14 cellular contexts compared by ENCODE assay signal in the genomic region with DNA sequence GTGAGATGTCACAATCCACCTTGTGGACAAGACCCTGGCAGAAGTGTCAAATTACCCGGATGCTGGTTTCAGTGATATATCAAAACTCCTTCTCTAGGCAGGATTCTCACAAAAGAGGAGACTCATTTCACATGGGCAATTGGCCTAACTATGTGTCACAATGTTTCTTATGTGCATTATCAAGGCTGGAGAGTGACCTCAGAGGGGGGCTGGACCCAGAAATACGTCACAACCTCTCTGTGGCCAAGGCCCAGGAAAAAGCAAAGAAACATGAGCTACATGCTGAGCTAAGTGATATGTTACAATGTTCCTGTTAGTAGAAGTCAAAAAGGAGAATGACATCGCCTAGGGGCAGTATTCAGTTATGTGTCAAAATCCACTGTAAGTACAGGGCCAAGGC.
A peak's percentile ranks its signal among the peaks of the same experiment; 100 is the strongest.
DNase-seq lines count a peak whose midpoint lies in the region; ATAC-seq lines count a peak whose summit lies in the region.
"Had no signal": no experiment of that assay in that cellular context is flagged by ENCODE, and none has a peak within 500 bp of the region (broad histone marks: within the 10 kb centered on the region; RNA-seq: fewer than 3 reads in every experiment).

No MANE protein-coding gene starts in this region.

- DNase-seq in AG20443 (ENCODE audit: low spot score) (peak; percentile 2), HT1080 (ENCODE audit: low read depth) (peak; percentile 51), fibroblast of gingiva (ENCODE audit: low read depth) (peak; percentile 51), skeletal muscle cell (ENCODE audit: low read depth) (peak; percentile 60), NCI-H345 (lab: John Stamatoyannopoulos, UW) (no peak), midbrain (lab: John Stamatoyannopoulos, UW) (no peak)
- no peak for DNase-seq in stimulated activated naive CD8-positive, alpha-beta T cell treated with anti-CD3 and anti-CD28 coated beads, Interleukin-15, Interleukin-2, amounts not matched to agents 100 U/mL and 50 U/mL, for 24 hours
- DNase-seq: 8988T; CD4-positive, alpha-beta memory T cell; DMS79; GDM1 had no signal

- no peak for ATAC-seq in stimulated activated naive CD8-positive, alpha-beta T cell treated with anti-CD3 and anti-CD28 coated beads, Interleukin-15, Interleukin-2, amounts not matched to agents 100 U/mL and 50 U/mL, for 24 hours
- ATAC-seq in GM19397 (IDR thresholded peaks at IDR 0.05; ENCODE audit: unreplicated experiment): no peak
- ATAC-seq: HCT116 had no signal

- no peak overlapping the region for H3K4me3 ChIP-seq in skeletal muscle cell (ENCODE audit: low read depth, low read length)
- H3K4me3 ChIP-seq: BLaER1 treated with 17β-estradiol and CSF1 and Interleukin-3, amounts not matched to agents 10 nM and 100 nM had no signal

Comparison
In these comparisons a context has a peak if more than half of its experiments do, and no peak if none do; other contexts are left out.
1. DNase-seq: peak in AG20443 (single experiment), HT1080 (single experiment), fibroblast of gingiva (single experiment) and skeletal muscle cell (single experiment); none in stimulated activated naive CD8-positive, alpha-beta T cell treated with anti-CD3 and anti-CD28 coated beads, Interleukin-15, Interleukin-2, amounts not matched to agents 100 U/mL and 50 U/mL, for 24 hours (single experiment), NCI-H345 (single experiment) and midbrain (single experiment).